ENCODE assay signal across 8 cellular contexts in genomic region chr6:73732845-73733675, GRCh38.
A peak's percentile ranks its signal among the peaks of the same experiment; 100 is the strongest.
DNase-seq lines count a peak whose midpoint lies in the region; ATAC-seq and TF ChIP-seq lines count a peak whose summit lies in the region.

No MANE protein-coding gene starts in this region.

- in situ Hi-C loops in astrocyte of the cerebellum (cut with HindIII; ENCODE audit: low sequenced_read_pairs): no loop called here

- peak; percentile 94 for TF ChIP-seq CTCF in astrocyte of the cerebellum (IDR thresholded peaks at IDR 0.05; ENCODE audit: low read depth, low read length, missing control alignments)

- ATAC-seq in HG02623 (IDR thresholded peaks at IDR 0.05; ENCODE audit: unreplicated experiment): peak; percentile 85

- H3K4me3 ChIP-seq in astrocyte of the cerebellum (ENCODE audit: low read depth, low read length): no peak overlapping the region

- DNase-seq in NCI-H510A treated with DMSO at 0.1 percent for 48 hours (lab: John Stamatoyannopoulos, UW) (peak; percentile 59), NCI-H510A (lab: John Stamatoyannopoulos, UW) (no peak), NCI-H1092 treated with DMSO at 0.1 percent for 48 hours (lab: John Stamatoyannopoulos, UW) (peak; percentile 31), T1000 (lab: John Stamatoyannopoulos, UW) (peak; percentile 55), astrocyte of the cerebellum (ENCODE audit: low read depth) (peak; percentile 75), iPS-NIHi7 (ENCODE audit: extremely low spot score) (peak; percentile 85)
- peak; percentile 63 for DNase-seq in stimulated activated CD4-positive, alpha-beta T cell treated with anti-CD3 and anti-CD28 coated beads, Interleukin-12 subunit alpha, Interleukin-12 subunit beta, amount 100 ng/mL, for 4 hours
